Comparison of ENCODE assay signal across 24 cellular contexts in genomic region chr6:53139841-53140413, GRCh38. TPM values are rescaled to one million over a fixed set of nuclear protein-coding genes. Genes with fewer than 3 reads are reported as not detected.
"Had no signal": no experiment of that assay in that cellular context is flagged by ENCODE, and none has a peak within 500 bp of the region (broad histone marks: within the 10 kb centered on the region; RNA-seq: fewer than 3 reads in every experiment).

No MANE protein-coding gene starts in this region.

- H3K4me1 ChIP-seq: left lung, parathyroid adenoma, upper lobe of left lung had no signal

- H3K27ac ChIP-seq: left lung, parathyroid adenoma, thoracic aorta, upper lobe of left lung had no signal

- H3K4me3 Mint-ChIP-seq: activated naive CD8-positive, alpha-beta T cell treated with anti-CD3 and anti-CD28 coated beads for 36 hours; activated T-helper 17 cell treated with anti-CD3 and anti-CD28 coated beads, Interleukin-2, amount 50 U/mL, for 72 hours; naive B cell; stimulated activated naive B cell treated with anti-CD40 and anti-IgM and Interleukin-4, amounts not matched to agents 10 μg/mL and 1 μg/mL and 100 μg/mL, for 72 hours; T-helper 2 cell treated with Interferon-gamma antibody and Interleukin-4, amounts not matched to agents 5 μg/mL and 100 μg/mL, for 36 hours had no signal

- H3K27ac Mint-ChIP-seq: activated naive CD8-positive, alpha-beta T cell treated with anti-CD3 and anti-CD28 coated beads for 36 hours; activated T-helper 17 cell treated with anti-CD3 and anti-CD28 coated beads, Interleukin-2, amount 50 U/mL, for 72 hours; stimulated activated naive B cell treated with anti-CD40 and anti-IgM and Interleukin-4, amounts not matched to agents 10 μg/mL and 1 μg/mL and 100 μg/mL, for 72 hours; T-helper 2 cell treated with Interferon-gamma antibody and Interleukin-4, amounts not matched to agents 5 μg/mL and 100 μg/mL, for 36 hours had no signal

- H2AFZ ChIP-seq: parathyroid adenoma had no signal

- H3K9me3 Mint-ChIP-seq: activated naive CD8-positive, alpha-beta T cell treated with anti-CD3 and anti-CD28 coated beads for 36 hours; activated T-helper 17 cell treated with anti-CD3 and anti-CD28 coated beads, Interleukin-2, amount 50 U/mL, for 72 hours; stimulated activated naive B cell treated with anti-CD40 and anti-IgM and Interleukin-4, amounts not matched to agents 10 μg/mL and 1 μg/mL and 100 μg/mL, for 72 hours; T-helper 2 cell treated with Interferon-gamma antibody and Interleukin-4, amounts not matched to agents 5 μg/mL and 100 μg/mL, for 36 hours had no signal

- H3K4me3 ChIP-seq: left lung, lung, smooth muscle cell, thoracic aorta, upper lobe of left lung had no signal

- H3K36me3 ChIP-seq: left lung, thoracic aorta, upper lobe of left lung had no signal

- H3K79me2 ChIP-seq: parathyroid adenoma had no signal

- H3K9me3 ChIP-seq: left lung, thoracic aorta, upper lobe of left lung had no signal

- H3K27me3 Mint-ChIP-seq: stimulated activated naive B cell treated with anti-CD40 and anti-IgM and Interleukin-4, amounts not matched to agents 10 μg/mL and 1 μg/mL and 100 μg/mL, for 72 hours had no signal

- H3K4me1 Mint-ChIP-seq: activated T-helper 17 cell treated with anti-CD3 and anti-CD28 coated beads, Interleukin-2, amount 50 U/mL, for 72 hours; naive B cell; stimulated activated naive B cell treated with anti-CD40 and anti-IgM and Interleukin-4, amounts not matched to agents 10 μg/mL and 1 μg/mL and 100 μg/mL, for 72 hours had no signal

- H3K4me2 ChIP-seq: smooth muscle cell had no signal

- DNase-seq: activated CD4-positive, alpha-beta T cell treated with anti-CD3 and anti-CD28 coated beads for 1 hour; activated naive CD4-positive, alpha-beta T cell treated with Interleukin-2 at 50 U/mL for 16 hours; activated naive CD8-positive, alpha-beta T cell treated with anti-CD3 and anti-CD28 coated beads for 36 hours; activated T-cell treated with anti-CD3 and anti-CD28 coated beads, Interleukin-2, amount 50 U/mL, for 1 hour; central memory CD4-positive, alpha-beta T cell; dermis blood vessel endothelial cell; effector memory CD4-positive, alpha-beta T cell; foreskin melanocyte; kidney glomerular epithelial cell; left lung; naive B cell; stimulated activated CD4-positive, alpha-beta T cell treated with anti-CD3 and anti-CD28 coated beads, Interleukin-15, amount 100 ng/mL, for 24 hours; stimulated activated CD8-positive, alpha-beta memory T cell treated with anti-CD3 and anti-CD28 coated beads, Interleukin-4, amount 100 ng/mL, for 48 hours; stimulated activated naive B cell treated with anti-CD40 and anti-IgM and Interleukin-4, amounts not matched to agents 10 μg/mL and 1 μg/mL and 100 μg/mL, for 72 hours; upper lobe of left lung had no signal

- H3K27me3 ChIP-seq: upper lobe of left lung had no signal

- H3K36me3 Mint-ChIP-seq: activated naive CD8-positive, alpha-beta T cell treated with anti-CD3 and anti-CD28 coated beads for 36 hours had no signal

- ATAC-seq: activated T-helper 17 cell treated with anti-CD3 and anti-CD28 coated beads, Interleukin-2, amount 50 U/mL, for 72 hours; left lung; sciatic nerve; stimulated activated naive B cell treated with anti-CD40 and anti-IgM and Interleukin-4, amounts not matched to agents 10 μg/mL and 1 μg/mL and 100 μg/mL, for 72 hours had no signal

RNA-seq across cellular contexts. Expression of gene GCM1, which starts 8.7 kb away (rescaled TPM):
- total RNA-seq: activated naive CD8-positive, alpha-beta T cell treated with anti-CD3 and anti-CD28 coated beads for 36 hours; astrocyte; dermis blood vessel endothelial cell; mucosa of gallbladder; sciatic nerve; smooth muscle cell; thoracic aorta had no signal
